ENCODE assay signal across 15 cellular contexts in the genomic region with DNA sequence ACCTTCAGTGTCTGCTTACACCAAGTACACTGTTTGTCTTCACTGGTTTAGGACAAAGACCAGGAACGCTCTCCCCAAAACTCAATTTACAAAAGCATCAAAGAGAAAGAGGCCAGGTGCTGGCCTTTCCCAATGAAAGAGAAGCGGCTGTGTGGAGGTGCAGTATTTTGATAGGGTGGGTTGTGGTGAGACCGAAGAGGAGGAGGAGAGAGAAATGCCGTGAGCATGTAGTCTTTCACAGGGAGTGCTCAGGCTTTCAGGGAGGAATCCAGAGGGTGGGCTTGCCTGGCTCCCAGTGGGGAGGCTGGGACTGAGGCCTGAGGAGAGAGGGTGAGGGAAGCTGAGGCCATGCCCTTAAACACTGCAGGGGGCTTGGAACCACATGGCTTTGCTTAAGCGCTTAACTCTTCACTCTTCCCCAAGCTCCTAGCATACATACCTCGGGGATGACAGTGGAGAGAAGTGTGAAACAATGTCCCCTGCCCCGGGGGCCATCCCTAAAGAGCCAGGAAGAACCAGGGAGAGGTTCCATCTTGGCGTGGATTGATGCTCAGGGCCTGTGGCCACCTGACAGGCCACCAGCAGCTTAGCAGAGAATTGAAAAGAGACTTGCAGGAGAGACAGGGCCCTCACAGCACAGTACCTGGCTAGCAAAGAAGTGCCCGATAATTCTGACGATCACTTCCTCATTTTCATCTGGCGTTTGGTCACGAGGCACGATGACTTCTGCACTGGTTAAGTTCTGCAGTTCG.
DNase-seq lines count a peak whose midpoint lies in the region; ATAC-seq, FAIRE-seq and TF ChIP-seq lines count a peak whose summit lies in the region.
"Had no signal": no experiment of that assay in that cellular context is flagged by ENCODE, and none has a peak within 500 bp of the region (broad histone marks: within the 10 kb centered on the region; RNA-seq: fewer than 3 reads in every experiment).

No MANE protein-coding gene starts in this region.

- H3K4me3 Mint-ChIP-seq in astrocyte (ENCODE audit: unreplicated experiment) (peak overlapping the region; percentile 63), neural crest cell (no peak overlapping the region)
- H3K4me3 Mint-ChIP-seq: natural killer cell had no signal

- H3K27ac Mint-ChIP-seq in astrocyte (ENCODE audit: unreplicated experiment) (peak overlapping the region; percentile 79), neural crest cell (ENCODE audit: unreplicated experiment) (peak overlapping the region; percentile 81)
- H3K27ac Mint-ChIP-seq: natural killer cell had no signal

- TF ChIP-seq CTCF in astrocyte (IDR thresholded peaks at IDR 0.05; ENCODE audit: insufficient read depth, low read depth, low read length) (no peak), neural crest cell (conservative IDR thresholded peaks at IDR 0.05) (no peak)

- H3K4me1 Mint-ChIP-seq in astrocyte (ENCODE audit: low read depth, unreplicated experiment): peaks cover 40% of the 10 kb centered on the region
- peaks cover 12% of the 10 kb centered on the region for H3K4me1 Mint-ChIP-seq in neural crest cell
- H3K4me1 Mint-ChIP-seq: natural killer cell had no signal

- FAIRE-seq in astrocyte (lab: Jason Lieb, UNC): no peak
- FAIRE-seq: keratinocyte had no signal

- H3K4me2 ChIP-seq in astrocyte (ENCODE audit: low read length): no peak overlapping the region

- H3K9me3 Mint-ChIP-seq in astrocyte (ENCODE audit: unreplicated experiment): no peaks in the 10 kb centered on the region
- no peaks in the 10 kb centered on the region for H3K9me3 Mint-ChIP-seq in neural crest cell
- H3K9me3 Mint-ChIP-seq: natural killer cell had no signal

- no peaks in the 10 kb centered on the region for H3K27me3 ChIP-seq in astrocyte (ENCODE audit: insufficient read depth, low read length)
- H3K27me3 ChIP-seq: colonic mucosa had no signal

- H3K36me3 Mint-ChIP-seq in astrocyte (ENCODE audit: low read depth, unreplicated experiment) (peaks cover 28% of the 10 kb centered on the region), neural crest cell (ENCODE audit: low read depth) (peaks cover 18% of the 10 kb centered on the region)
- H3K36me3 Mint-ChIP-seq: natural killer cell had no signal

- peaks cover 17% of the 10 kb centered on the region for H3K4me1 ChIP-seq in astrocyte (ENCODE audit: insufficient read depth, low read length)
- H3K4me1 ChIP-seq: colonic mucosa had no signal

- peaks cover 20% of the 10 kb centered on the region for H4K20me1 ChIP-seq in astrocyte (ENCODE audit: insufficient read depth, low read length)

- H3K9ac ChIP-seq in astrocyte (ENCODE audit: low read length): no peak overlapping the region

- peak; percentile 64 for DNase-seq in NCI-H146 (lab: John Stamatoyannopoulos, UW)
- DNase-seq in NCI-H146 treated with DMSO at 0.1 percent for 48 hours (lab: John Stamatoyannopoulos, UW; ENCODE audit: unreplicated experiment): no peak
- no peak for DNase-seq in astrocyte (ENCODE audit: low read depth)
- DNase-seq in neural crest cell (ENCODE audit: low read depth, low spot score): no peak
- no peak for DNase-seq in NCI-H2171 treated with DMSO at 0.1 percent for 48 hours (lab: John Stamatoyannopoulos, UW)
- DNase-seq: activated CD8-positive, alpha-beta memory T cell treated with anti-CD3 and anti-CD28 coated beads for 24 hours; activated naive CD4-positive, alpha-beta T cell treated with anti-CD3 and anti-CD28 coated beads, Interleukin-2, amount 50 U/mL, for 16 hours; Calu3; colonic mucosa; natural killer cell; NCI-H1694 had no signal

- H2AFZ ChIP-seq in astrocyte (ENCODE audit: low read depth, low read length): no peak overlapping the region

- no peak overlapping the region for H3K4me3 ChIP-seq in astrocyte (ENCODE audit: insufficient read depth, low read depth, low read length)
- H3K4me3 ChIP-seq: colonic mucosa had no signal

- peak; percentile 55 for ATAC-seq in HG03025 (IDR thresholded peaks at IDR 0.05; ENCODE audit: low FRiP score, unreplicated experiment)
- no peak for ATAC-seq in HG02938 (IDR thresholded peaks at IDR 0.05; ENCODE audit: unreplicated experiment)
- ATAC-seq in HG02852 (IDR thresholded peaks at IDR 0.05; ENCODE audit: unreplicated experiment): no peak
- ATAC-seq: natural killer cell had no signal

- no peaks in the 10 kb centered on the region for H3K27me3 Mint-ChIP-seq in astrocyte (ENCODE audit: low read depth, unreplicated experiment)
- no peaks in the 10 kb centered on the region for H3K27me3 Mint-ChIP-seq in neural crest cell (ENCODE audit: low read depth)

- H3K27ac ChIP-seq in astrocyte (ENCODE audit: low read depth, low read length): no peak overlapping the region
- H3K27ac ChIP-seq: colonic mucosa had no signal

- H3K9me3 ChIP-seq in astrocyte (ENCODE audit: insufficient read depth, low read depth, low read length): no peaks in the 10 kb centered on the region
- H3K9me3 ChIP-seq: colonic mucosa had no signal

- H3K36me3 ChIP-seq in astrocyte (ENCODE audit: insufficient read depth, low read length): peaks cover 18% of the 10 kb centered on the region
- H3K36me3 ChIP-seq: colonic mucosa had no signal

- H3K79me2 ChIP-seq in astrocyte (ENCODE audit: insufficient read depth, low read length): no peaks in the 10 kb centered on the region
